8 cellular contexts compared by ENCODE assay signal in the genomic region with DNA sequence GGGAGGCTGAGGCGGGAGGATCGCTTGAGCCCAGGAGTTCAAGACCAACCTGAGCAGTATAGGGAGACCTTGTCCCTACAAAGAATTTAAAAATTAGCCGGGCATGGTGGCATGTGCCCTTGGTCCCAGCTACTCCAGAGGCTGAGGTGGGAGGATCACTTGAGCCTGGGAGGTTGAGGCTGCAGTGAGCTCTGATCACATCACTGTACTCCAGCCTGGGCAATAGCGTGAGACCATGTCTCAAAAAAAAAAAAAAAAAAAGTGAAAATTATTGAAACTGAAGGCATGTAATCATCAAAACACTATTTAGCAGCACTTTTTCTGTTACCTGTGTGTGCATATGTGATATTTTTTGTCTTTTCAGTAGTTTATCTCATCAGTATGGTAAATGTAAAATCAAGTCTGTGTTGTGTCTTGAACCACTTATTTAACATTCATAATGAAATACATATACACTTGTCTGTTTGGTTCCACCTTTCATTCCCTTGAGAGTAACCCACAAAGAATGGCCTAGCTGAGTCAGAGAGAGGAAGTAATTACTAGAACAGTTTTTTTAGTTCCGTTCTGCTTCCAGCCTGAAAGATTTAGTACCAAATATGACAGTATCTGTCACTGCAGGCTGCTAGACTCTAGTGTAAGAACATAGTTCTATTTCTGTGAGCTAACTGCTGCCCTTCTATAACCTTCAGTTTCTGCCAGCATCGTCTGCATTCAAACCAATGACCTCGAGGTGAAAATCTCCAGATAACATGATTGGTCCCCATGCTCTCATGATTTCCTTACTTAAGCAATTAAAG.
A peak's percentile ranks its signal among the peaks of the same experiment; 100 is the strongest.
DNase-seq lines count a peak whose midpoint lies in the region; ATAC-seq, FAIRE-seq and TF ChIP-seq lines count a peak whose summit lies in the region.

No MANE protein-coding gene starts in this region.

- intact Hi-C loops in gastrocnemius medialis (cut with DNase I; ENCODE audit: low total_unique reads), result no loop called here

- TF ChIP-seq POLR2A in H54 (IDR thresholded peaks at IDR 0.05; ENCODE audit: low read depth, low read length) (no peak), gastrocnemius medialis (IDR thresholded peaks at IDR 0.05) (no peak)

- H3K4me1 ChIP-seq in gastrocnemius medialis (peaks cover 21 to 26% of the 10 kb centered on the region in 2 donors), small intestine (ENCODE audit: control insufficient read depth in 2 of 2, insufficient read depth in 1 of 2, low read depth in 1 of 2, low read length in 1 of 2) (peaks cover 0 to 4% of the 10 kb centered on the region in 2 donors)

- H3K36me3 ChIP-seq in gastrocnemius medialis (no peaks in the 10 kb centered on the region), small intestine (ENCODE audit: control insufficient read depth in 2 of 2, insufficient read depth in 2 of 2, low read length in 2 of 2) (no peaks in the 10 kb centered on the region)

- FAIRE-seq in H54 (lab: Jason Lieb, UNC) (peak; percentile 93), small intestine (lab: Jason Lieb, UNC) (no peak)

- H3K4me3 ChIP-seq in cardiac fibroblast (replicated peaks in 1 of 2; ENCODE audit: low read depth in 2 of 2, low read length in 2 of 2) (no peak overlapping the region), gastrocnemius medialis (no peak overlapping the region), small intestine (ENCODE audit: low read depth in 1 of 2, low read length in 2 of 2) (no peak overlapping the region)

- H3K9me3 ChIP-seq in gastrocnemius medialis (no peaks in the 10 kb centered on the region), small intestine (ENCODE audit: control insufficient read depth, low read depth) (no peaks in the 10 kb centered on the region)

- DNase-seq in H54 (ENCODE audit: insufficient read length, low spot score) (peak; percentile 48), M059J (ENCODE audit: low read depth) (peak; percentile 72), cardiac fibroblast (ENCODE audit: low read depth in 2 of 2) (peak; percentile 48 to 74), gastrocnemius medialis (no peak), occipital lobe (lab: John Stamatoyannopoulos, UW) (no peak), NCI-H2196 (lab: John Stamatoyannopoulos, UW; ENCODE audit: unreplicated experiment) (no peak), small intestine (no peak)

- in situ Hi-C loops in gastrocnemius medialis (cut with MboI; ENCODE audit: low sequenced_read_pairs in 4 of 4), result no loop called here

- H3K27ac ChIP-seq in gastrocnemius medialis (peak overlapping the region; percentile 19 to 68 (median 48)), small intestine (ENCODE audit: low read depth in 1 of 2, low read length in 1 of 2) (no peak overlapping the region)

- 67 to 78% (median 71%) methylated on average over 7 of the region's 7 CpGs for WGBS in small intestine, 3 donors

- peak; percentile 97 for ATAC-seq in GM18508 (IDR thresholded peaks at IDR 0.05; ENCODE audit: insufficient read depth, unreplicated experiment)
- ATAC-seq in gastrocnemius medialis, result peak in 1 of 2 donors; percentile 76

- H3K27me3 ChIP-seq in gastrocnemius medialis, result no peaks in the 10 kb centered on the region
- no peaks in the 10 kb centered on the region for H3K27me3 ChIP-seq in small intestine (ENCODE audit: control insufficient read depth in 2 of 2, insufficient read depth in 2 of 2, low read length in 2 of 2)

- TF ChIP-seq CTCF in cardiac fibroblast (IDR thresholded peaks at IDR 0.05; ENCODE audit: low read depth, low read length) (no peak), gastrocnemius medialis (IDR thresholded peaks at IDR 0.05 in 4 of 5, conservative IDR thresholded peaks at IDR 0.05 in 1 of 5) (no peak)

Comparison
In these comparisons a context has a peak if more than half of its experiments do, and no peak if none do; other contexts are left out.
1. DNase-seq: peak in H54 (single experiment), M059J (single experiment) and cardiac fibroblast (2 of 2); none in gastrocnemius medialis (0 of 2), occipital lobe (single experiment), NCI-H2196 (single experiment) and small intestine (single experiment).
2. H3K27ac ChIP-seq: peak in gastrocnemius medialis (4 of 4); none in small intestine (0 of 2).